8 cellular contexts compared by ENCODE assay signal in the genomic region with DNA sequence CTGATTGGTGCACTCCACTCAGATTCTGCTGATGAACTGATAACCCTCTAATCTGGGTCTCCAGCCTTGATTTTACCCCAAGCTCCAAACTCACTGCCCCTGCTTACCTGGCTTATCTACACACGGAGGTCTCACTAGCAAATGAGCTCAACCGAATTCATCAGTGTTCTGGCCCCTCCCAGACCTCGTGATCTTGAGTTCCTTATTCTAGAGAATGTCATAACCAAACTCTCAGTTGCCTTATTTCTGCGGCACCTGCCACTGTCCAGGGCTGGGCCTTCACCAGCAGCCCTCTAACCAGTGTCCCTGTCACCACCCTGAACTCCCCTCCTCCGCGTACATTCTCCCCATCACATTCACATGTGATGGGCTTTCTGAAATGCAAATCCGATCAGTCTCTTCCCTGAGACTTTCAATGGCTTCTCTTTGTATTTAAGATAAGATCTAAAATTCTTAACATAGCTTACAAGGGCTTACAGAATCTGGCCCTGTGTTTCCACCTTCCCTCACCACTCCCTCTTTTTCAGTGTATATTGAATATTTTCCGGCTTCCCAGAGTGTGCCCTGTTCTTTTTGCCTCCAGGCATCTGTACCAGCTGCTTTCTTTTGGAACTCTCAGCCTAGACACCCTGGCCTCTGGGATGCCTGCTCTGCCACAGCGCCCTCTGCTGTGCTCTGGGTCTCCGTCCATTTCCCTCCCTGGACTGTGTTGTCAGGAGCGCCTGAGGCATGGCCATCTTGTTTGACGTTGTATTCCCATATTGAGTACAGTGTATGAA. TPM values are rescaled to one million over a fixed set of nuclear protein-coding genes. Genes with fewer than 3 reads are reported as not detected.
DNase-seq lines count a peak whose midpoint lies in the region; ATAC-seq and TF ChIP-seq lines count a peak whose summit lies in the region.

No MANE protein-coding gene starts in this region.

- H3K36me3 ChIP-seq in ascending aorta: no peaks in the 10 kb centered on the region

- H3K27ac Mint-ChIP-seq in Calu3 (ENCODE audit: unreplicated experiment): peak overlapping the region; percentile 24

- peak; percentile 69 for DNase-seq in Calu3
- peak; percentile 45 for DNase-seq in SK-N-DZ (ENCODE audit: low spot score)
- DNase-seq in ascending aorta (ENCODE audit: low spot score in 2 of 2): no peak
- peak; percentile 62 for DNase-seq in inferior parietal cortex (ENCODE audit: extremely low spot score)
- peak; percentile 11 to 19 (median 14) for DNase-seq in stimulated activated CD4-positive, alpha-beta T cell treated with anti-CD3 and anti-CD28 coated beads, TNF-alpha, amount 100 ng/mL, for 1 hour (ENCODE audit: low read depth in 3 of 3, low spot score in 1 of 3)
- no peak for DNase-seq in AG08396 (ENCODE audit: low spot score)

- peak; percentile 51 for TF ChIP-seq CTCF in Calu3 (IDR thresholded peaks at IDR 0.05; ENCODE audit: unreplicated experiment)
- TF ChIP-seq CTCF in ascending aorta (IDR thresholded peaks at IDR 0.05): peak in 2 of 3 experiments; percentile 35 to 59

- H3K27me3 Mint-ChIP-seq in Calu3 (ENCODE audit: unreplicated experiment): no peaks in the 10 kb centered on the region

- ATAC-seq in GM19372 (IDR thresholded peaks at IDR 0.05; ENCODE audit: low read depth, unreplicated experiment) (peak; percentile 56), HG03378 (IDR thresholded peaks at IDR 0.05; ENCODE audit: unreplicated experiment) (peak; percentile 37)

- H3K9me3 ChIP-seq in ascending aorta: no peaks in the 10 kb centered on the region

- no peak overlapping the region for H3K4me3 Mint-ChIP-seq in Calu3 (ENCODE audit: low read depth, unreplicated experiment)

- H3K4me3 ChIP-seq in ascending aorta: no peak overlapping the region

- BruUV-seq in Calu3 (replicated peaks; lab: Mats Ljungman, UMichigan): no TSS peak

- H3K36me3 Mint-ChIP-seq in Calu3 (ENCODE audit: insufficient read depth, unreplicated experiment): no peaks in the 10 kb centered on the region

- H3K4me1 ChIP-seq in ascending aorta: peaks cover 0 to 6% of the 10 kb centered on the region in 2 donors

- H3K9me3 Mint-ChIP-seq in Calu3 (ENCODE audit: low read depth, unreplicated experiment): no peaks in the 10 kb centered on the region

- no peak overlapping the region for H3K27ac ChIP-seq in ascending aorta

- peaks cover 13% of the 10 kb centered on the region for H3K4me1 Mint-ChIP-seq in Calu3 (ENCODE audit: low read depth, unreplicated experiment)

- H3K27me3 ChIP-seq in ascending aorta: no peaks in the 10 kb centered on the region

- CTCF ChIA-PET in Calu3 (lab: Charles Lee): interaction anchor here (0.5 to 2.4 kb wide), 6 partner anchors 10 to 125 kb away, joined by 3 to 11 read pairs (median 5); no protein-coding TSS in a partner anchor

- intact Hi-C loops in Calu3 (cut with micrococcal nuclease; ENCODE audit: unreplicated experiment) (loop anchor here (1.0 kb wide), 2 partner anchors 44 to 297 kb away; no protein-coding TSS in a partner anchor), ascending aorta (cut with DNase I) (no loop called here)

RNA-seq across cellular contexts. Expression of gene NAB1, which starts 31.1 kb away (rescaled TPM):
- 39.7 and 52.1 TPM in 2 replicates for total RNA-seq in Calu3 (2022)
- 35.3 and 39.6 TPM in 2 replicates for polyA plus RNA-seq in SK-N-DZ (2014; cell fraction: cytosol; rRNA removed)
- polyA plus RNA-seq in SK-N-DZ (2014; cell fraction: nucleus; rRNA removed): 75.3 and 106 TPM in 2 replicates
- 63.2 TPM for total RNA-seq in ascending aorta

Comparison
In these comparisons a context has a peak if more than half of its experiments do, and no peak if none do; other contexts are left out.
1. DNase-seq: peak in Calu3 (single experiment), SK-N-DZ (single experiment), inferior parietal cortex (single experiment) and stimulated activated CD4-positive, alpha-beta T cell treated with anti-CD3 and anti-CD28 coated beads, TNF-alpha, amount 100 ng/mL, for 1 hour (3 of 3); none in ascending aorta (0 of 2) and AG08396 (single experiment).